In genomic region chr17:39813631-39814030, GRCh38 we compare ENCODE assay signal across 12 cellular contexts. TPM values are rescaled to one million over a fixed set of nuclear protein-coding genes. Genes with fewer than 3 reads are reported as not detected.
DNase-seq lines count a peak whose midpoint lies in the region; ATAC-seq and TF ChIP-seq lines count a peak whose summit lies in the region.
"Had no signal": no experiment of that assay in that cellular context is flagged by ENCODE, and none has a peak within 500 bp of the region (broad histone marks: within the 10 kb centered on the region; RNA-seq: fewer than 3 reads in every experiment).

No MANE protein-coding gene starts in this region.

- POLR2A ChIA-PET in naive thymus-derived CD4-positive, alpha-beta T cell (lab: Charles Lee): interaction anchor here (0.6 to 3.7 kb wide), 21 partner anchors 10 to 167 kb away, joined by 3 to 41 read pairs (median 6); partner anchors contain the start of genes IKZF3, MIEN1 and PSMD3

- H3K27ac Mint-ChIP-seq in activated T-cell treated with anti-CD3 and anti-CD28 coated beads, Interleukin-2, amount 50 U/mL, for 72 hours: peak overlapping the region; percentile 94
- H3K27ac Mint-ChIP-seq in naive thymus-derived CD4-positive, alpha-beta T cell: peak overlapping the region; percentile 83 to 97 (median 91)
- H3K27ac Mint-ChIP-seq in stimulated activated naive CD8-positive, alpha-beta T cell treated with anti-CD3 and anti-CD28 coated beads, Interleukin-15, amount 100 ng/mL, for 72 hours: peak overlapping the region in 1 of 2 donors; percentile 3
- no peak overlapping the region for H3K27ac Mint-ChIP-seq in endothelial cell (ENCODE audit: unreplicated experiment)

- peak overlapping the region; percentile 79 to 93 for H3K4me3 Mint-ChIP-seq in activated T-cell treated with anti-CD3 and anti-CD28 coated beads, Interleukin-2, amount 50 U/mL, for 72 hours
- H3K4me3 Mint-ChIP-seq in naive thymus-derived CD4-positive, alpha-beta T cell: peak overlapping the region; percentile 68 to 87 (median 78)
- peak overlapping the region; percentile 69 to 80 for H3K4me3 Mint-ChIP-seq in stimulated activated naive CD8-positive, alpha-beta T cell treated with anti-CD3 and anti-CD28 coated beads, Interleukin-15, amount 100 ng/mL, for 72 hours
- H3K4me3 Mint-ChIP-seq in endothelial cell (ENCODE audit: unreplicated experiment): no peak overlapping the region

- intact Hi-C loops in naive thymus-derived CD4-positive, alpha-beta T cell (cut with micrococcal nuclease): loop anchor here (1.0 to 5.0 kb wide), 11 partner anchors 8 to 113 kb away; partner anchors contain the start of genes IKZF3 (in 1 of the 2), LRRC3C (in 1 of the 2) and ORMDL3 (in 1 of the 2)

- peaks cover 43 to 59% of the 10 kb centered on the region in 2 donors for H3K4me1 ChIP-seq in naive thymus-derived CD4-positive, alpha-beta T cell (ENCODE audit: control insufficient read depth in 2 of 2, insufficient read depth in 2 of 2, low read length in 2 of 2)

- CTCF ChIA-PET in naive thymus-derived CD4-positive, alpha-beta T cell (lab: Charles Lee): interaction anchor here (1.7 to 2.4 kb wide), 3 partner anchors 12 to 51 kb away, joined by 6 to 19 read pairs (median 10); partner anchors contain the start of gene IKZF3

- H3K36me3 Mint-ChIP-seq in activated T-cell treated with anti-CD3 and anti-CD28 coated beads, Interleukin-2, amount 50 U/mL, for 72 hours (ENCODE audit: insufficient read depth in 2 of 2): peaks cover 4 to 12% of the 10 kb centered on the region in 2 donors
- peaks cover 0 to 36% (median 31%) of the 10 kb centered on the region in 5 donors for H3K36me3 Mint-ChIP-seq in naive thymus-derived CD4-positive, alpha-beta T cell
- H3K36me3 Mint-ChIP-seq in endothelial cell (ENCODE audit: low read depth, unreplicated experiment): no peaks in the 10 kb centered on the region

- H3K9me3 ChIP-seq in naive thymus-derived CD4-positive, alpha-beta T cell (ENCODE audit: control insufficient read depth in 2 of 3, low read length in 3 of 3): no peaks in the 10 kb centered on the region

- TF ChIP-seq CTCF in endothelial cell (IDR thresholded peaks at IDR 0.05; ENCODE audit: unreplicated experiment): no peak

- peak; percentile 96 to 98 for ATAC-seq in activated T-cell treated with anti-CD3 and anti-CD28 coated beads, Interleukin-2, amount 50 U/mL, for 72 hours (replicated peaks in 1 of 2)
- ATAC-seq in naive thymus-derived CD4-positive, alpha-beta T cell: peak; percentile 97
- peak; percentile 95 for ATAC-seq in stimulated activated naive CD8-positive, alpha-beta T cell treated with anti-CD3 and anti-CD28 coated beads, Interleukin-15, amount 100 ng/mL, for 72 hours

- no peaks in the 10 kb centered on the region for H3K27me3 Mint-ChIP-seq in activated T-cell treated with anti-CD3 and anti-CD28 coated beads, Interleukin-2, amount 50 U/mL, for 72 hours (ENCODE audit: low read depth)
- H3K27me3 Mint-ChIP-seq in naive thymus-derived CD4-positive, alpha-beta T cell: no peaks in the 10 kb centered on the region
- H3K27me3 Mint-ChIP-seq in stimulated activated naive CD8-positive, alpha-beta T cell treated with anti-CD3 and anti-CD28 coated beads, Interleukin-15, amount 100 ng/mL, for 72 hours: no peaks in the 10 kb centered on the region
- H3K27me3 Mint-ChIP-seq in endothelial cell (ENCODE audit: unreplicated experiment): no peaks in the 10 kb centered on the region

- H3K9me3 Mint-ChIP-seq in activated T-cell treated with anti-CD3 and anti-CD28 coated beads, Interleukin-2, amount 50 U/mL, for 72 hours: no peaks in the 10 kb centered on the region
- H3K9me3 Mint-ChIP-seq in naive thymus-derived CD4-positive, alpha-beta T cell: no peaks in the 10 kb centered on the region
- no peaks in the 10 kb centered on the region for H3K9me3 Mint-ChIP-seq in stimulated activated naive CD8-positive, alpha-beta T cell treated with anti-CD3 and anti-CD28 coated beads, Interleukin-15, amount 100 ng/mL, for 72 hours
- H3K9me3 Mint-ChIP-seq in endothelial cell (ENCODE audit: unreplicated experiment): no peaks in the 10 kb centered on the region

- H3K4me3 ChIP-seq in naive thymus-derived CD4-positive, alpha-beta T cell (ENCODE audit: low read length): peak overlapping the region; percentile 17

- peak; percentile 35 for DNase-seq in NK-92 treated with Interleukin-12 subunit alpha and Interleukin-12 subunit beta, amount 100 ng/mL, for 24 hours (lab: John Stamatoyannopoulos, UW)
- DNase-seq in NK-92 (lab: John Stamatoyannopoulos, UW; ENCODE audit: unreplicated experiment): no peak
- DNase-seq in activated T-cell treated with anti-CD3 and anti-CD28 coated beads, Interleukin-2, amount 50 U/mL, for 72 hours: peak; percentile 42 to 48
- peak in 7 of 9 donors; percentile 62 to 89 (median 71) for DNase-seq in naive thymus-derived CD4-positive, alpha-beta T cell
- DNase-seq in stimulated activated naive CD8-positive, alpha-beta T cell treated with anti-CD3 and anti-CD28 coated beads, Interleukin-15, amount 100 ng/mL, for 72 hours: peak; percentile 38 to 44
- DNase-seq in endothelial cell (ENCODE audit: low spot score): no peak
- no peak for DNase-seq in NCI-H2171 (lab: John Stamatoyannopoulos, UW)
- DNase-seq in D341Med (ENCODE audit: low spot score): no peak
- DNase-seq: 8988T, anterior cingulate cortex had no signal

- H3K4me1 Mint-ChIP-seq in activated T-cell treated with anti-CD3 and anti-CD28 coated beads, Interleukin-2, amount 50 U/mL, for 72 hours (ENCODE audit: low read depth): peaks cover 69% of the 10 kb centered on the region
- H3K4me1 Mint-ChIP-seq in naive thymus-derived CD4-positive, alpha-beta T cell: peaks cover 32 to 94% (median 78%) of the 10 kb centered on the region in 7 donors
- peaks cover 66% of the 10 kb centered on the region for H3K4me1 Mint-ChIP-seq in stimulated activated naive CD8-positive, alpha-beta T cell treated with anti-CD3 and anti-CD28 coated beads, Interleukin-15, amount 100 ng/mL, for 72 hours
- no peaks in the 10 kb centered on the region for H3K4me1 Mint-ChIP-seq in endothelial cell (ENCODE audit: unreplicated experiment)

- no peaks in the 10 kb centered on the region for H3K36me3 ChIP-seq in naive thymus-derived CD4-positive, alpha-beta T cell (ENCODE audit: control insufficient read depth in 2 of 3, insufficient read depth in 3 of 3, low read length in 3 of 3)

- H3K27me3 ChIP-seq in naive thymus-derived CD4-positive, alpha-beta T cell (ENCODE audit: control insufficient read depth in 2 of 2, insufficient read depth in 2 of 2, low read length in 2 of 2): no peaks in the 10 kb centered on the region

- H3K27ac ChIP-seq in naive thymus-derived CD4-positive, alpha-beta T cell (ENCODE audit: low read depth, low read length): peak overlapping the region; percentile 75

RNA-seq across cellular contexts. Expression of gene IKZF3, which starts 50.5 kb away (rescaled TPM):
- total RNA-seq in activated T-cell treated with anti-CD3 and anti-CD28 coated beads, Interleukin-2, amount 50 U/mL, for 72 hours: 10 to 100 TPM; 70.7 to 78.9 TPM
- 10 to 100 TPM; 26.1 to 77.8 (median 61.1) TPM for total RNA-seq in naive thymus-derived CD4-positive, alpha-beta T cell
- 10 to 100 TPM in 1 of 2 donors, 1 to 10 TPM in 1; 9.7 to 31.4 TPM for polyA plus RNA-seq in naive thymus-derived CD4-positive, alpha-beta T cell
- not detected for total RNA-seq in endothelial cell (ENCODE audit: unreplicated experiment)
- total RNA-seq: epithelial cell of proximal tubule had no signal

RNA-seq across cellular contexts. Expression of gene ZPBP2, which starts 54.4 kb away (rescaled TPM):
- under 1 TPM; 0.36 to 0.81 TPM for total RNA-seq in activated T-cell treated with anti-CD3 and anti-CD28 coated beads, Interleukin-2, amount 50 U/mL, for 72 hours
- under 1 TPM in 3 of 5 experiments, not detected in 2; 0.17 to 0.84 (median 0.51) TPM for total RNA-seq in naive thymus-derived CD4-positive, alpha-beta T cell
- polyA plus RNA-seq in naive thymus-derived CD4-positive, alpha-beta T cell: under 1 TPM in 1 of 2 donors, not detected in 1; 0.11 TPM
- not detected for total RNA-seq in endothelial cell (ENCODE audit: unreplicated experiment)
- total RNA-seq: epithelial cell of proximal tubule, omental fat pad had no signal

Comparison
In these comparisons a context has a peak if more than half of its experiments do, and no peak if none do; other contexts are left out.
1. DNase-seq: peak in NK-92 treated with Interleukin-12 subunit alpha and Interleukin-12 subunit beta, amount 100 ng/mL, for 24 hours (single experiment), activated T-cell treated with anti-CD3 and anti-CD28 coated beads, Interleukin-2, amount 50 U/mL, for 72 hours (2 of 2), naive thymus-derived CD4-positive, alpha-beta T cell (7 of 9) and stimulated activated naive CD8-positive, alpha-beta T cell treated with anti-CD3 and anti-CD28 coated beads, Interleukin-15, amount 100 ng/mL, for 72 hours (2 of 2); none in NK-92 (single experiment), endothelial cell (single experiment), NCI-H2171 (single experiment) and D341Med (single experiment).
2. RNA of gene IKZF3, which starts 50.5 kb away (total RNA-seq): 70.7 to 78.9 TPM in activated T-cell treated with anti-CD3 and anti-CD28 coated beads, Interleukin-2, amount 50 U/mL, for 72 hours and 26.1 to 77.8 TPM in naive thymus-derived CD4-positive, alpha-beta T cell; not detected in endothelial cell (single experiment); every median in the first group is over 10 times any median in the second.
3. Peak in every context shown above with its lines, with median percentiles within 50 percentile points of each other: ATAC-seq.